8 cellular contexts compared by ENCODE assay signal in the genomic region with DNA sequence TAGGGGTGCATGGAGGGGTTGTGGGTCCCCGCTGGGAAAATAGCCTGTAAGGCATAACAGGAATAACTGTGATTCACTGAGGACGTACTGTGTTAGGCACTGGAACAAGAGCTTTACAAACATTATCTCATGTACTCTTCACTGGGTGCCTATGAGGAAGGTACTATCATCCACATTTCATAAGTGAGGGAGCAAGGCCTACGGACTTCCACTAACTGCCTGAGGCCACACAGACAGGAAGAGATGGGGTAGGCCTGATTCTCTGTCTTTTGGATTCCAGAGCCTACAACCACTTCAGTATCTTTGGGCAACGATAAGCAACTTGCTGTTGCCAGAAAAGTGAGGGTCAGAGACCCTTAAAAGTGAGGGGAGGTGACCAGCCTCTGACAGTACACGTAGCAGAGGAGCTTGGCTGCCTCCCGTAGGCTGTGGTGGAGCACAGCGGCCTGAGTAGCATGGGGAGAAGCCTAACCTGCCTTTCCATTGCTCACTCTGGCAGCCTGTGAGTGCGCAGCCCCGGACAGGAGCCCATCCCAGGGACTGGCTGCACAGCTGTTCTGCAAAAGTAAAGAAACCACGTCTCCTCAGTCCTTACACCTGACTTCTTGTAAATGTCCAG. TPM values are rescaled to one million over a fixed set of nuclear protein-coding genes. Genes with fewer than 3 reads are reported as not detected.
A peak's percentile ranks its signal among the peaks of the same experiment; 100 is the strongest.
DNase-seq lines count a peak whose midpoint lies in the region; ATAC-seq and TF ChIP-seq lines count a peak whose summit lies in the region.

No MANE protein-coding gene starts in this region.

- no peaks in the 10 kb centered on the region for H3K9me3 ChIP-seq in left lung

- H3K4me3 Mint-ChIP-seq in activated CD8-positive, alpha-beta T cell treated with anti-CD3 and anti-CD28 coated beads for 36 hours = no peak overlapping the region

- no peak overlapping the region for H3K27ac Mint-ChIP-seq in activated CD8-positive, alpha-beta T cell treated with anti-CD3 and anti-CD28 coated beads for 36 hours

- peaks cover 0 to 8% of the 10 kb centered on the region in 2 donors for H3K4me1 ChIP-seq in left lung

- no peak overlapping the region for H3K4me3 ChIP-seq in HL-60 (replicated peaks; ENCODE audit: insufficient read depth, low read length)
- H3K4me3 ChIP-seq in left lung = no peak overlapping the region

- no peaks in the 10 kb centered on the region for H3K4me1 Mint-ChIP-seq in activated CD8-positive, alpha-beta T cell treated with anti-CD3 and anti-CD28 coated beads for 36 hours (ENCODE audit: low read depth)

- H3K27ac ChIP-seq in HL-60 (replicated peaks) (no peak overlapping the region), left lung (no peak overlapping the region)

- ATAC-seq in activated CD8-positive, alpha-beta T cell treated with anti-CD3 and anti-CD28 coated beads for 36 hours = peak; percentile 70
- ATAC-seq in left lung = no peak

- no peaks in the 10 kb centered on the region for H3K36me3 ChIP-seq in left lung

- no peaks in the 10 kb centered on the region for H3K9me3 Mint-ChIP-seq in activated CD8-positive, alpha-beta T cell treated with anti-CD3 and anti-CD28 coated beads for 36 hours

- DNase-seq in DMS79 (lab: John Stamatoyannopoulos, UW) (peak; percentile 19), HL-60 (ENCODE audit: low read depth in 1 of 2, low spot score in 1 of 2) (peak in 1 of 2 experiments; percentile 36), kidney tubule cell (ENCODE audit: low spot score) (peak; percentile 14), left lung (no peak), NCI-H2107 treated with DMSO at 0.1 percent for 48 hours (lab: John Stamatoyannopoulos, UW; ENCODE audit: unreplicated experiment) (no peak), occipital lobe (lab: John Stamatoyannopoulos, UW) (no peak)
- peak; percentile 23 for DNase-seq in activated CD8-positive, alpha-beta T cell treated with anti-CD3 and anti-CD28 coated beads for 36 hours
- DNase-seq in activated effector memory CD4-positive, alpha-beta T cell treated with anti-CD3 and anti-CD28 coated beads, Interleukin-2, amount 50 U/mL, for 16 hours = no peak

- peak; percentile 17 for TF ChIP-seq CTCF in HL-60 (IDR thresholded peaks at IDR 0.05; ENCODE audit: insufficient read depth, low read length)
- no peak for TF ChIP-seq CTCF in activated CD8-positive, alpha-beta T cell treated with anti-CD3 and anti-CD28 coated beads for 36 hours (IDR thresholded peaks at IDR 0.05)
- no peak for TF ChIP-seq CTCF in left lung (IDR thresholded peaks at IDR 0.05)

- POLR2A ChIA-PET in activated CD8-positive, alpha-beta T cell treated with anti-CD3 and anti-CD28 coated beads for 36 hours (lab: Charles Lee) = interaction anchor here (1.1 kb wide), 1 partner anchor 20 kb away, joined by 3 read pairs; no protein-coding TSS in a partner anchor

- intact Hi-C loops in activated CD8-positive, alpha-beta T cell treated with anti-CD3 and anti-CD28 coated beads for 36 hours (cut with micrococcal nuclease) = loop anchor here (10.0 kb wide), 2 partner anchors 688 to 1628 kb away; no protein-coding TSS in a partner anchor
- intact Hi-C loops in left lung (cut with DNase I) = loop anchor here in 1 of 2 donors (10.0 kb wide), 1 partner anchor 738 kb away; no protein-coding TSS in a partner anchor

- CTCF ChIA-PET in activated CD8-positive, alpha-beta T cell treated with anti-CD3 and anti-CD28 coated beads for 36 hours (lab: Charles Lee) = interaction anchor here (1.4 to 2.1 kb wide), 2 partner anchors 11 to 732 kb away, joined by 3 to 7 read pairs; no protein-coding TSS in a partner anchor

- H3K27me3 ChIP-seq in HL-60 (ENCODE audit: insufficient read depth, poor library complexity, severe bottlenecking) (peaks cover 8% of the 10 kb centered on the region), left lung (no peaks in the 10 kb centered on the region)

- no peaks in the 10 kb centered on the region for H3K36me3 Mint-ChIP-seq in activated CD8-positive, alpha-beta T cell treated with anti-CD3 and anti-CD28 coated beads for 36 hours (ENCODE audit: low read depth)

- H3K27me3 Mint-ChIP-seq in activated CD8-positive, alpha-beta T cell treated with anti-CD3 and anti-CD28 coated beads for 36 hours = peaks cover 8% of the 10 kb centered on the region

RNA-seq across cellular contexts. Expression of gene PSMB1, which starts 30.4 kb away (rescaled TPM):
- 100 to 1,000 TPM; 236 to 247 TPM for total RNA-seq in activated CD8-positive, alpha-beta T cell treated with anti-CD3 and anti-CD28 coated beads for 36 hours
- total RNA-seq in left lung = 100 to 1,000 TPM; 111 to 173 TPM
- total RNA-seq in occipital lobe = 203 TPM

RNA-seq across cellular contexts. Expression of gene TBP, which starts 31.5 kb away (rescaled TPM):
- 10 to 100 TPM; 21.0 to 22.1 TPM for total RNA-seq in activated CD8-positive, alpha-beta T cell treated with anti-CD3 and anti-CD28 coated beads for 36 hours
- 10 to 100 TPM in 1 of 2 donors, 1 to 10 TPM in 1; 9.0 to 12.9 TPM for total RNA-seq in left lung
- 15.8 TPM for total RNA-seq in occipital lobe

Comparison
In these comparisons a context has a peak if more than half of its experiments do, and no peak if none do; other contexts are left out.
1. DNase-seq: peak in DMS79 (single experiment), activated CD8-positive, alpha-beta T cell treated with anti-CD3 and anti-CD28 coated beads for 36 hours (single experiment) and kidney tubule cell (single experiment); none in activated effector memory CD4-positive, alpha-beta T cell treated with anti-CD3 and anti-CD28 coated beads, Interleukin-2, amount 50 U/mL, for 16 hours (single experiment), left lung (0 of 2), NCI-H2107 treated with DMSO at 0.1 percent for 48 hours (single experiment) and occipital lobe (single experiment).